Comparison of ENCODE assay signal across 2 cellular contexts in genomic region chr21:37564924-37565529, GRCh38.
A peak's percentile ranks its signal among the peaks of the same experiment; 100 is the strongest.
TF ChIP-seq lines count a peak whose summit lies in the region.

No MANE protein-coding gene starts in this region.

TF ChIP-seq in GM23338, 12 proteins besides CTCF, POLR2A, EP300 and RAD21:
- no peak for TF ChIP-seq POLR2AphosphoS5 (IDR thresholded peaks at IDR 0.05; ENCODE audit: low read depth)
- TF ChIP-seq EZH2phosphoT487 (IDR thresholded peaks at IDR 0.05; ENCODE audit: unreplicated experiment) = no peak
- TF ChIP-seq ZNF331 (CRISPR knock-in tag; IDR thresholded peaks at IDR 0.05; ENCODE audit: low read depth) = no peak
- no peak for TF ChIP-seq EZH2 (IDR thresholded peaks at IDR 0.05; ENCODE audit: low read depth, unreplicated experiment)
- TF ChIP-seq ETS1 (IDR thresholded peaks at IDR 0.05) = no peak
- TF ChIP-seq ZNF462 (CRISPR knock-in tag; IDR thresholded peaks at IDR 0.05) = no peak
- no peak for TF ChIP-seq STAT1 (IDR thresholded peaks at IDR 0.05; ENCODE audit: unreplicated experiment)
- TF ChIP-seq JUNB (IDR thresholded peaks at IDR 0.05; ENCODE audit: unreplicated experiment) = no peak
- no peak for TF ChIP-seq NANOG (IDR thresholded peaks at IDR 0.05; ENCODE audit: borderline replicate concordance)
- no peak for TF ChIP-seq ZNF114 (CRISPR knock-in tag; IDR thresholded peaks at IDR 0.05)
- no peak for TF ChIP-seq REST (IDR thresholded peaks at IDR 0.05; ENCODE audit: unreplicated experiment)
- no peak for TF ChIP-seq CREB1 (CRISPR knock-in tag; IDR thresholded peaks at IDR 0.05; ENCODE audit: low read depth)

TF ChIP-seq in H1, 55 proteins besides CTCF, POLR2A, EP300 and RAD21 (continued from another document):
- no peak for TF ChIP-seq GABPA (IDR thresholded peaks at IDR 0.05; ENCODE audit: borderline replicate concordance, insufficient read depth, low read length)
- TF ChIP-seq NANOG (IDR thresholded peaks at IDR 0.05; ENCODE audit: insufficient read depth, low read depth, low read length, poor library complexity, severe bottlenecking) = no peak
- no peak for TF ChIP-seq YY1 (IDR thresholded peaks at IDR 0.05; ENCODE audit: low read depth, low read length)
- TF ChIP-seq SP4 (IDR thresholded peaks at IDR 0.05; ENCODE audit: low read length) = no peak
- TF ChIP-seq TAF7 (optimal IDR thresholded peaks at IDR 0.05; ENCODE audit: borderline replicate concordance, low read depth, low read length) = no peak
- no peak for TF ChIP-seq SP2 (IDR thresholded peaks at IDR 0.05; ENCODE audit: low read length)
- no peak for TF ChIP-seq CEBPB (IDR thresholded peaks at IDR 0.05; ENCODE audit: low read depth, low read length)
- TF ChIP-seq SRF (IDR thresholded peaks at IDR 0.05; ENCODE audit: low read depth, low read length) = no peak
- no peak for TF ChIP-seq SIRT6 (IDR thresholded peaks at IDR 0.05; ENCODE audit: low read length)
- no peak for TF ChIP-seq RFX5 (IDR thresholded peaks at IDR 0.05; ENCODE audit: borderline replicate concordance, low read depth, low read length)
- TF ChIP-seq JUND (IDR thresholded peaks at IDR 0.05; ENCODE audit: low read length) = no peak
- TF ChIP-seq SIX5 (IDR thresholded peaks at IDR 0.05; ENCODE audit: low read depth, low read length) = no peak
- no peak for TF ChIP-seq FOSL1 (IDR thresholded peaks at IDR 0.05; ENCODE audit: insufficient read depth, low read depth, low read length)
- peak; percentile 74 for TF ChIP-seq MAFK (IDR thresholded peaks at IDR 0.05; ENCODE audit: low read depth, low read length)
- TF ChIP-seq HDAC2 (IDR thresholded peaks at IDR 0.05; ENCODE audit: borderline replicate concordance in 1 of 2, low read depth in 2 of 2, low read length in 2 of 2) = no peak
- TF ChIP-seq BCL11A (IDR thresholded peaks at IDR 0.05; ENCODE audit: low read depth in 2 of 2, low read length in 2 of 2) = no peak
- no peak for TF ChIP-seq RXRA (IDR thresholded peaks at IDR 0.05; ENCODE audit: insufficient read depth, low read depth, low read length)
- TF ChIP-seq SUZ12 (IDR thresholded peaks at IDR 0.05; ENCODE audit: low read length) = no peak
- TF ChIP-seq TBP (IDR thresholded peaks at IDR 0.05; ENCODE audit: low read depth, low read length) = no peak
- no peak for TF ChIP-seq EGR1 (IDR thresholded peaks at IDR 0.05; ENCODE audit: borderline replicate concordance, low read depth, low read length)
- peak; percentile 49 for TF ChIP-seq MAX (IDR thresholded peaks at IDR 0.05)
- TF ChIP-seq CHD2 (IDR thresholded peaks at IDR 0.05; ENCODE audit: low read length) = no peak
- TF ChIP-seq SIN3A (conservative IDR thresholded peaks at IDR 0.05 in 1 of 2, IDR thresholded peaks at IDR 0.05 in 1 of 2; ENCODE audit: low read depth in 1 of 2, low read length in 2 of 2) = no peak
- no peak for TF ChIP-seq KDM4A (IDR thresholded peaks at IDR 0.05; ENCODE audit: low read depth, low read length, severe bottlenecking)
- no peak for TF ChIP-seq RNF2 (IDR thresholded peaks at IDR 0.05; ENCODE audit: borderline replicate concordance, low read depth, low read length, missing control alignments, poor library complexity, severe bottlenecking)
- 0 out of 2 replicates have a peak, but pooled peaks have one; percentile 30 for TF ChIP-seq SP1 (IDR thresholded peaks at IDR 0.05; ENCODE audit: low read depth, low read length)
- TF ChIP-seq E2F6 (IDR thresholded peaks at IDR 0.05) = peak; percentile 84
- TF ChIP-seq GTF2F1 (IDR thresholded peaks at IDR 0.05; ENCODE audit: borderline replicate concordance, low read depth, low read length) = no peak
